ENCODE assay signal across 14 cellular contexts in the genomic region with DNA sequence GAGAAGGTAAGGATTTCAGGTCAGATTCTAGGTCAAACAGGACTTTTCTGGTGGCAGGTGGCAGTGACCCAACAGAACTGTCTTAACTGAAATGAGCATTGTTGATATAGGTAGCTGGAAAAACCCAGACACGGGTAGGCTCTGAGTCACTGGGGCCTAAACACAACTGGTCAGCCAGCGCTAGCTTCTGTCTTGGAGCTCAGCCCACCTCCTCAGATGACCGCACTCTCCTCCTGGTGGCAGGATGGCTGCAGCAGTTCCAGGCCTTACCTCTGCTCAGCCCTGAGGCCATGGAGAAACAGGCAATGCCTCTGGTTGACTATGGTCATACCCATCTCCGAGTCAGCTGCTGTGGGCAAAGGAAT.
DNase-seq lines count a peak whose midpoint lies in the region; ATAC-seq and TF ChIP-seq lines count a peak whose summit lies in the region.
"Had no signal": no experiment of that assay in that cellular context is flagged by ENCODE, and none has a peak within 500 bp of the region (broad histone marks: within the 10 kb centered on the region; RNA-seq: fewer than 3 reads in every experiment).

No MANE protein-coding gene starts in this region.

- H3K18ac ChIP-seq in neuronal stem cell (ENCODE audit: low read length) = no peak overlapping the region

- H3K79me1 ChIP-seq in neuronal stem cell (ENCODE audit: low read depth, low read length) = no peaks in the 10 kb centered on the region

- peaks cover 48% of the 10 kb centered on the region for H3K27me3 Mint-ChIP-seq in endodermal cell (ENCODE audit: insufficient read depth)

- no peak overlapping the region for H2BK5ac ChIP-seq in neuronal stem cell (ENCODE audit: low read length)

- H3K27me3 ChIP-seq in endodermal cell (ENCODE audit: control insufficient read depth, insufficient read depth, low read length, poor library complexity, severe bottlenecking) (peaks cover 32% of the 10 kb centered on the region), neuronal stem cell (ENCODE audit: control insufficient read depth in 3 of 3, insufficient read depth in 3 of 3, low read depth in 1 of 3, low read length in 3 of 3) (peaks cover 0 to 55% (median 21%) of the 10 kb centered on the region in 3 experiments), psoas muscle (ENCODE audit: insufficient read depth in 3 of 3, low read length in 2 of 3) (peaks cover 0 to 57% (median 10%) of the 10 kb centered on the region in 3 donors)
- H3K27me3 ChIP-seq: ascending aorta had no signal

- no peak overlapping the region for H2BK12ac ChIP-seq in neuronal stem cell (ENCODE audit: low read length)

- H2AK5ac ChIP-seq in neuronal stem cell (ENCODE audit: low read depth, low read length) = peak overlapping the region; percentile 40

- intact Hi-C loops in psoas muscle (cut with DNase I) = no loop called here

- H3K4me3 ChIP-seq in endodermal cell (ENCODE audit: low read length) (no peak overlapping the region), neuronal stem cell (ENCODE audit: low read length in 2 of 2) (no peak overlapping the region), psoas muscle (no peak overlapping the region)
- H3K4me3 ChIP-seq: ascending aorta had no signal

- no peak overlapping the region for H2BK15ac ChIP-seq in neuronal stem cell (ENCODE audit: low read length)

- H3K36me3 ChIP-seq in endodermal cell (ENCODE audit: control insufficient read depth, insufficient read depth, low read length) (no peaks in the 10 kb centered on the region), neuronal stem cell (replicated peaks in 1 of 2; ENCODE audit: control insufficient read depth in 2 of 2, insufficient read depth in 2 of 2, low read length in 2 of 2) (no peaks in the 10 kb centered on the region), psoas muscle (ENCODE audit: insufficient read depth in 1 of 2, low read depth in 1 of 2) (no peaks in the 10 kb centered on the region)
- H3K36me3 ChIP-seq: ascending aorta; BLaER1 treated with 17β-estradiol and CSF1 and Interleukin-3, amounts not matched to agents 10 nM and 100 nM had no signal

- H3K9me3 Mint-ChIP-seq in endodermal cell = no peaks in the 10 kb centered on the region
- H3K9me3 Mint-ChIP-seq: activated T-cell treated with anti-CD3 and anti-CD28 coated beads, Interleukin-2, amount 50 U/mL, for 24 hours; stimulated activated naive CD8-positive, alpha-beta T cell treated with anti-CD3 and anti-CD28 coated beads, Interleukin-15, amount 100 ng/mL, for 72 hours had no signal

- DNase-seq in ELF-1 (ENCODE audit: low read depth, low spot score) = peak; percentile 62
- DNase-seq in RKO (ENCODE audit: low spot score) = peak; percentile 32
- peak; percentile 70 for DNase-seq in endodermal cell
- no peak for DNase-seq in neuronal stem cell (ENCODE audit: low spot score)
- DNase-seq in NCI-H1417 treated with DMSO at 0.1 percent for 48 hours (lab: John Stamatoyannopoulos, UW) = no peak
- DNase-seq in psoas muscle = no peak
- DNase-seq in DMS 273 treated with DMSO at 0.1 percent for 48 hours (lab: John Stamatoyannopoulos, UW) = no peak
- DNase-seq: activated T-cell treated with anti-CD3 and anti-CD28 coated beads, Interleukin-2, amount 50 U/mL, for 24 hours; GF-D8; stimulated activated CD4-positive, alpha-beta T cell treated with anti-CD3 and anti-CD28 coated beads, Interleukin-2, amount 100 ng/mL, for 48 hours; stimulated activated naive CD8-positive, alpha-beta T cell treated with anti-CD3 and anti-CD28 coated beads, Interleukin-15, amount 100 ng/mL, for 72 hours had no signal

- no peak overlapping the region for H3K9ac ChIP-seq in endodermal cell (ENCODE audit: extremely low read depth, low read length, poor library complexity, severe bottlenecking)
- H3K9ac ChIP-seq in neuronal stem cell (ENCODE audit: low read depth, low read length, poor library complexity) = no peak overlapping the region

- H3K36me3 Mint-ChIP-seq in endodermal cell (ENCODE audit: low read depth) = no peaks in the 10 kb centered on the region

- WGBS in endodermal cell (ENCODE audit: insufficient coverage in 1 of 2, insufficient read length in 1 of 2), 2 experiments = 94 to 100% methylated on average over 3 to 4 of the region's 4 CpGs
- no CpG with 5 or more reads among the region's 4 CpGs for WGBS in neuronal stem cell (ENCODE audit: extremely low coverage in 2 of 2, insufficient read length in 2 of 2, insufficient replicate concordance in 1 of 2), 2 donors
- 81 to 91% (median 83%) methylated on average over 4 of the region's 4 CpGs for WGBS in psoas muscle, 3 donors

- H4K91ac ChIP-seq in neuronal stem cell (ENCODE audit: low read depth, low read length, poor library complexity) = no peak overlapping the region

- no peak overlapping the region for H3K27ac ChIP-seq in endodermal cell (ENCODE audit: low read depth, low read length)
- no peak overlapping the region for H3K27ac ChIP-seq in neuronal stem cell (replicated peaks; ENCODE audit: low read length)
- no peak overlapping the region for H3K27ac ChIP-seq in psoas muscle
- H3K27ac ChIP-seq: ascending aorta; BLaER1 treated with 17β-estradiol and CSF1 and Interleukin-3, amounts not matched to agents 10 nM and 100 nM had no signal

- no peak overlapping the region for H2AFZ ChIP-seq in neuronal stem cell (ENCODE audit: low read length)

- H3K4me1 Mint-ChIP-seq in endodermal cell = peaks cover 5% of the 10 kb centered on the region

- no peak overlapping the region for H3K27ac Mint-ChIP-seq in endodermal cell
- H3K27ac Mint-ChIP-seq: activated T-cell treated with anti-CD3 and anti-CD28 coated beads, Interleukin-2, amount 50 U/mL, for 24 hours; stimulated activated naive CD8-positive, alpha-beta T cell treated with anti-CD3 and anti-CD28 coated beads, Interleukin-15, amount 100 ng/mL, for 72 hours had no signal

- no peak overlapping the region for H3K23ac ChIP-seq in neuronal stem cell (ENCODE audit: low read depth, low read length, poor library complexity)

- ATAC-seq in activated CD4-positive, CD25-positive, alpha-beta regulatory T cell treated with anti-CD3 and anti-CD28 coated beads, Interleukin-2, amount 50 U/mL, for 24 hours = no peak
- ATAC-seq in psoas muscle = no peak
- ATAC-seq: stimulated activated naive CD8-positive, alpha-beta T cell treated with anti-CD3 and anti-CD28 coated beads, Interleukin-15, amount 100 ng/mL, for 72 hours had no signal

- no peak overlapping the region for H3K4me2 ChIP-seq in neuronal stem cell (ENCODE audit: insufficient read depth, low read length, poor library complexity, severe bottlenecking)

- H4K8ac ChIP-seq in neuronal stem cell (ENCODE audit: low read depth, low read length) = no peak overlapping the region

- no peak overlapping the region for H3K4ac ChIP-seq in neuronal stem cell (ENCODE audit: low read length)

- H3K4me1 ChIP-seq in endodermal cell (ENCODE audit: control insufficient read depth, insufficient read depth, low read length) (no peaks in the 10 kb centered on the region), neuronal stem cell (ENCODE audit: control insufficient read depth in 2 of 2, insufficient read depth in 1 of 2, low read depth in 1 of 2, low read length in 2 of 2) (peaks cover 3 to 4% of the 10 kb centered on the region in 2 donors), psoas muscle (peaks cover 4% of the 10 kb centered on the region)
- H3K4me1 ChIP-seq: ascending aorta had no signal

- H3K9me3 ChIP-seq in endodermal cell (ENCODE audit: control insufficient read depth, low read length) (no peaks in the 10 kb centered on the region), neuronal stem cell (replicated peaks in 1 of 2; ENCODE audit: control insufficient read depth in 2 of 2, insufficient read depth in 1 of 2, low read depth in 1 of 2, low read length in 2 of 2) (no peaks in the 10 kb centered on the region), psoas muscle (no peaks in the 10 kb centered on the region)
- H3K9me3 ChIP-seq: ascending aorta had no signal

- no peak overlapping the region for H3K4me3 Mint-ChIP-seq in endodermal cell
- H3K4me3 Mint-ChIP-seq: activated T-cell treated with anti-CD3 and anti-CD28 coated beads, Interleukin-2, amount 50 U/mL, for 24 hours had no signal

- H3K14ac ChIP-seq in neuronal stem cell (ENCODE audit: low read length) = no peak overlapping the region

- H2BK120ac ChIP-seq in neuronal stem cell (ENCODE audit: low read depth, low read length) = no peak overlapping the region

- TF ChIP-seq CTCF in endodermal cell (conservative IDR thresholded peaks at IDR 0.05) = peak; percentile 41
- TF ChIP-seq CTCF in psoas muscle (IDR thresholded peaks at IDR 0.05) = no peak

Comparison
In these comparisons a context has a peak if more than half of its experiments do, and no peak if none do; other contexts are left out.
1. DNase-seq: peak in ELF-1 (single experiment), RKO (single experiment) and endodermal cell (single experiment); none in neuronal stem cell (single experiment), NCI-H1417 treated with DMSO at 0.1 percent for 48 hours (single experiment), psoas muscle (0 of 2) and DMS 273 treated with DMSO at 0.1 percent for 48 hours (single experiment).